ENCODE assay signal across 8 cellular contexts in the genomic region with DNA sequence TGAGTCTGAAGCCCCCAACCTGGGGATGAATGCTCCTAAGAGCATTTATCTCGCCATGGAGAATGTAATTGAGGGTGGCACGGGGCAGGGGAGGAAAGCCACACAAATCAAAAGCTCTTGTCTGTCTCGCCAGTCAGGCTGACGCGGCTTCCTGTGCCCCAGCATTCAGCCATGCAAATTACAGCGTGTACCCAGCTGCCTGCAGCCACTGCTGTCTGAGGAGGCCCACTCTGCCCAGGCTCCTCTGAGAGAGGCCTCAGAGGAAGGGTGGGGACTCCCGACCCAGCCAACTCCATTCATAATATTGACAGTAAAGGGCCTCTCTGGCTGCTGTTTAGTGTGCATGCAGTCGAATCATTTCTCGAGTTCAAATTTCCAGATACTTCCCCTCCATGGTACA. TPM values are rescaled to one million over a fixed set of nuclear protein-coding genes. Genes with fewer than 3 reads are reported as not detected.
DNase-seq lines count a peak whose midpoint lies in the region; ATAC-seq and TF ChIP-seq lines count a peak whose summit lies in the region.

No MANE protein-coding gene starts in this region.

- no peaks in the 10 kb centered on the region for H3K36me3 ChIP-seq in adipocyte (ENCODE audit: control insufficient read depth, insufficient read depth, low read length, severe bottlenecking)

- H3K27ac Mint-ChIP-seq in Calu3 (ENCODE audit: unreplicated experiment) (peak overlapping the region; percentile 85), immature natural killer cell (peak overlapping the region; percentile 90 to 98 (median 96))

- no peaks in the 10 kb centered on the region for H3K9me3 ChIP-seq in adipocyte (ENCODE audit: control insufficient read depth, low read length)

- DNase-seq in Calu3 = peak; percentile 34
- DNase-seq in Jurkat, Clone E6-1 (ENCODE audit: low read depth, low spot score) = peak; percentile 76
- DNase-seq in T follicular helper cell (ENCODE audit: low read depth) = peak; percentile 73
- DNase-seq in adipocyte (ENCODE audit: low read depth) = peak; percentile 85
- peak; percentile 78 to 83 (median 79) for DNase-seq in immature natural killer cell
- DNase-seq in stimulated activated CD4-positive, alpha-beta T cell treated with anti-CD3 and anti-CD28 coated beads, Interleukin-2, amount 100 ng/mL, for 48 hours = peak; percentile 52 to 58
- no peak for DNase-seq in T1000 (lab: John Stamatoyannopoulos, UW)

- ATAC-seq in GM21390 (IDR thresholded peaks at IDR 0.05; ENCODE audit: unreplicated experiment) = peak; percentile 80

- H3K27me3 Mint-ChIP-seq in Calu3 (ENCODE audit: unreplicated experiment) (no peaks in the 10 kb centered on the region), immature natural killer cell (ENCODE audit: low read depth in 3 of 3) (peaks cover 41 to 48% (median 41%) of the 10 kb centered on the region in 3 donors)

- peaks cover 86% of the 10 kb centered on the region for H3K4me1 ChIP-seq in adipocyte (ENCODE audit: control insufficient read depth, insufficient read depth, low read length)

- no peak overlapping the region for H3K4me3 ChIP-seq in Jurkat, Clone E6-1 (ENCODE audit: low read length)
- H3K4me3 ChIP-seq in adipocyte (ENCODE audit: low read length) = peak overlapping the region; percentile 70

- H3K9me3 Mint-ChIP-seq in Calu3 (ENCODE audit: low read depth, unreplicated experiment) = no peaks in the 10 kb centered on the region
- no peaks in the 10 kb centered on the region for H3K9me3 Mint-ChIP-seq in immature natural killer cell

- H3K4me3 Mint-ChIP-seq in Calu3 (ENCODE audit: low read depth, unreplicated experiment) (peak overlapping the region; percentile 65), immature natural killer cell (peak overlapping the region; percentile 76 to 87 (median 83))

- CTCF ChIA-PET in Calu3 (lab: Charles Lee) = interaction anchor here (1.1 kb wide), 1 partner anchor 18 kb away, joined by 5 read pairs; no protein-coding TSS in a partner anchor

- no TSS peak for BruUV-seq in Calu3 (replicated peaks; lab: Mats Ljungman, UMichigan)

- no peak for TF ChIP-seq CTCF in Calu3 (IDR thresholded peaks at IDR 0.05; ENCODE audit: unreplicated experiment)

- peaks cover 42% of the 10 kb centered on the region for H3K36me3 Mint-ChIP-seq in Calu3 (ENCODE audit: insufficient read depth, unreplicated experiment)
- peaks cover 0 to 5% (median 4%) of the 10 kb centered on the region in 3 donors for H3K36me3 Mint-ChIP-seq in immature natural killer cell

- H3K4me1 Mint-ChIP-seq in Calu3 (ENCODE audit: low read depth, unreplicated experiment) = peaks cover 85% of the 10 kb centered on the region
- H3K4me1 Mint-ChIP-seq in immature natural killer cell = peaks cover 99 to 100% of the 10 kb centered on the region in 2 donors

- H3K27me3 ChIP-seq in adipocyte (replicated peaks; ENCODE audit: control insufficient read depth, insufficient read depth, low read length) = no peaks in the 10 kb centered on the region

- intact Hi-C loops in Calu3 (cut with micrococcal nuclease; ENCODE audit: unreplicated experiment) = no loop called here

- H3K9ac ChIP-seq in adipocyte (ENCODE audit: low read length) = peak overlapping the region; percentile 84

RNA-seq across cellular contexts. Expression of gene SMAD7, which starts 22.0 kb away (rescaled TPM):
- total RNA-seq in Calu3 (2022) = 11.2 and 13.7 TPM in 2 replicates
- polyA plus RNA-seq in Jurkat, Clone E6-1 (2012; ENCODE audit: insufficient read depth, insufficient read length) = not detected
- 10 to 100 TPM; 10.1 to 17.4 (median 12.3) TPM for polyA plus RNA-seq in immature natural killer cell
